1 cellular context compared by ENCODE assay signal in the genomic region with DNA sequence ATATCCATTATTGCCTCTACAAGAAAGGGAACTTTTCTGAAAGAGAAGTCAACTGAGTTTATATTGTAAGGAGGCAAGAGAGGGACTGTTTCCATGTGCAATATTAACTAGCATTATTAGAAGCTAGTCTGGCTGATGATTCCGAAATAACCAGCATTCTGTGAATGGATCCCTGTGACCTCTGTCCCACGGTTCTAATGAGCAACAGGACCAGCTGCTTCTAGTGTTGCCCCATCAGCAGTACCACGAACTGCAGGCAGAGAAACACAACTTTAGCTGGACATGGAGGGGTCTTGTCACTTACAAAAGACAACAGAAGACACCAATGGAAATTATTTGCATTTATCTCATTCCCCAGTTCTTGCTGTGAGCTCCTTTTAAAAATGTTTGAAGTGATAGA.
TF ChIP-seq lines count a peak whose summit lies in the region.

No MANE protein-coding gene starts in this region.

TF ChIP-seq in IMR-90, 13 proteins besides CTCF, POLR2A, EP300 and RAD21 (continued from another document):
- TF ChIP-seq, protein P1, sequence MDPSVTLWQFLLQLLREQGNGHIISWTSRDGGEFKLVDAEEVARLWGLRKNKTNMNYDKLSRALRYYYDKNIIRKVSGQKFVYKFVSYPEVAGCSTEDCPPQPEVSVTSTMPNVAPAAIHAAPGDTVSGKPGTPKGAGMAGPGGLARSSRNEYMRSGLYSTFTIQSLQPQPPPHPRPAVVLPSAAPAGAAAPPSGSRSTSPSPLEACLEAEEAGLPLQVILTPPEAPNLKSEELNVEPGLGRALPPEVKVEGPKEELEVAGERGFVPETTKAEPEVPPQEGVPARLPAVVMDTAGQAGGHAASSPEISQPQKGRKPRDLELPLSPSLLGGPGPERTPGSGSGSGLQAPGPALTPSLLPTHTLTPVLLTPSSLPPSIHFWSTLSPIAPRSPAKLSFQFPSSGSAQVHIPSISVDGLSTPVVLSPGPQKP (IDR thresholded peaks at IDR 0.05; ENCODE audit: borderline replicate concordance, low read depth, low read length), result no peak
- TF ChIP-seq FOS (IDR thresholded peaks at IDR 0.05; ENCODE audit: low read depth, low read length), result no peak
- TF ChIP-seq CEBPB (IDR thresholded peaks at IDR 0.05; ENCODE audit: low read depth, low read length), result no peak
- TF ChIP-seq, protein P2, sequence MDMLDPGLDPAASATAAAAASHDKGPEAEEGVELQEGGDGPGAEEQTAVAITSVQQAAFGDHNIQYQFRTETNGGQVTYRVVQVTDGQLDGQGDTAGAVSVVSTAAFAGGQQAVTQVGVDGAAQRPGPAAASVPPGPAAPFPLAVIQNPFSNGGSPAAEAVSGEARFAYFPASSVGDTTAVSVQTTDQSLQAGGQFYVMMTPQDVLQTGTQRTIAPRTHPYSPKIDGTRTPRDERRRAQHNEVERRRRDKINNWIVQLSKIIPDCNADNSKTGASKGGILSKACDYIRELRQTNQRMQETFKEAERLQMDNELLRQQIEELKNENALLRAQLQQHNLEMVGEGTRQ (IDR thresholded peaks at IDR 0.05; ENCODE audit: low read depth, low read length), result no peak
- TF ChIP-seq MXI1 (IDR thresholded peaks at IDR 0.05; ENCODE audit: borderline replicate concordance, low read depth, low read length), result no peak
- TF ChIP-seq CHD1 (IDR thresholded peaks at IDR 0.05; ENCODE audit: low read depth, low read length), result no peak
- TF ChIP-seq NFE2L2 (IDR thresholded peaks at IDR 0.05; ENCODE audit: low read depth, low read length), result no peak
- TF ChIP-seq BHLHE40 (IDR thresholded peaks at IDR 0.05; ENCODE audit: low read depth, low read length), result no peak
- no peak for TF ChIP-seq MAFK (IDR thresholded peaks at IDR 0.05; ENCODE audit: low read depth, low read length)
- no peak for TF ChIP-seq RFX5 (IDR thresholded peaks at IDR 0.05; ENCODE audit: low read depth, low read length)
- no peak for TF ChIP-seq SMC3 (IDR thresholded peaks at IDR 0.05; ENCODE audit: low read depth, low read length)
